In genomic region chr5:95988877-95989276, GRCh38 we compare ENCODE assay signal across 21 cellular contexts.
"Had no signal": no experiment of that assay in that cellular context is flagged by ENCODE, and none has a peak within 500 bp of the region (broad histone marks: within the 10 kb centered on the region; RNA-seq: fewer than 3 reads in every experiment).

No MANE protein-coding gene starts in this region.

- H3K27me3 ChIP-seq: heart left ventricle, left lung, sigmoid colon had no signal

- H3K36me3 ChIP-seq: heart left ventricle, left lung, sigmoid colon had no signal

- DNase-seq: activated CD4-positive, alpha-beta T cell treated with anti-CD3 and anti-CD28 coated beads, Interleukin-2, amount 10 ng/mL, durations not matched to agents 7 days and 5 days; activated CD4-positive, CD25-positive, alpha-beta regulatory T cell; activated CD8-positive, alpha-beta memory T cell treated with anti-CD3 and anti-CD28 coated beads for 24 hours; activated gamma-delta T cell treated with Interleukin-2 at 50 U/mL for 16 hours; amniotic stem cell; cerebellar nuclear complex; dermis blood vessel endothelial cell; endodermal cell; heart left ventricle; islet precursor cell; left lung; mesenchymal stem cell; natural killer cell; psoas muscle; sigmoid colon; stimulated activated CD4-positive, alpha-beta T cell treated with anti-CD3 and anti-CD28 coated beads, Interleukin-12 subunit alpha, Interleukin-12 subunit beta, amount 100 ng/mL, for 4 hours; stimulated activated CD4-positive, alpha-beta T cell treated with anti-CD3 and anti-CD28 coated beads, Interleukin-2, amount 100 ng/mL, for 24 hours; SW 1271 had no signal

- H3K27ac Mint-ChIP-seq: activated CD4-positive, alpha-beta T cell treated with anti-CD3 and anti-CD28 coated beads, Interleukin-2, amount 10 ng/mL, durations not matched to agents 7 days and 5 days; activated naive CD8-positive, alpha-beta T cell; brain; natural killer cell; T-helper 2 cell treated with Interferon-gamma antibody and Interleukin-4, amounts not matched to agents 5 μg/mL and 100 μg/mL, for 36 hours had no signal

- H3K9me3 Mint-ChIP-seq: activated CD4-positive, alpha-beta T cell treated with anti-CD3 and anti-CD28 coated beads, Interleukin-2, amount 10 ng/mL, durations not matched to agents 7 days and 5 days; brain; endodermal cell; natural killer cell; T-helper 2 cell treated with Interferon-gamma antibody and Interleukin-4, amounts not matched to agents 5 μg/mL and 100 μg/mL, for 36 hours had no signal

- H3K4me3 ChIP-seq: heart left ventricle, left lung, psoas muscle, sigmoid colon had no signal

- H3K4me1 ChIP-seq: left lung had no signal

- H3K36me3 Mint-ChIP-seq: activated naive CD8-positive, alpha-beta T cell; brain; natural killer cell had no signal

- H3K27me3 Mint-ChIP-seq: brain had no signal

- ATAC-seq: left lung, natural killer cell, psoas muscle had no signal

- H3K4me3 Mint-ChIP-seq: activated CD4-positive, alpha-beta T cell treated with anti-CD3 and anti-CD28 coated beads, Interleukin-2, amount 10 ng/mL, durations not matched to agents 7 days and 5 days; activated naive CD8-positive, alpha-beta T cell; brain; endodermal cell; natural killer cell; T-helper 2 cell treated with Interferon-gamma antibody and Interleukin-4, amounts not matched to agents 5 μg/mL and 100 μg/mL, for 36 hours had no signal

- H3K4me1 Mint-ChIP-seq: activated CD4-positive, alpha-beta T cell treated with anti-CD3 and anti-CD28 coated beads, Interleukin-2, amount 10 ng/mL, durations not matched to agents 7 days and 5 days; brain; natural killer cell had no signal

- H3K9me3 ChIP-seq: heart left ventricle, left lung, psoas muscle, sigmoid colon had no signal

- H3K27ac ChIP-seq: left lung, psoas muscle, sigmoid colon had no signal
